Comparison of ENCODE assay signal across 27 cellular contexts in the genomic region with DNA sequence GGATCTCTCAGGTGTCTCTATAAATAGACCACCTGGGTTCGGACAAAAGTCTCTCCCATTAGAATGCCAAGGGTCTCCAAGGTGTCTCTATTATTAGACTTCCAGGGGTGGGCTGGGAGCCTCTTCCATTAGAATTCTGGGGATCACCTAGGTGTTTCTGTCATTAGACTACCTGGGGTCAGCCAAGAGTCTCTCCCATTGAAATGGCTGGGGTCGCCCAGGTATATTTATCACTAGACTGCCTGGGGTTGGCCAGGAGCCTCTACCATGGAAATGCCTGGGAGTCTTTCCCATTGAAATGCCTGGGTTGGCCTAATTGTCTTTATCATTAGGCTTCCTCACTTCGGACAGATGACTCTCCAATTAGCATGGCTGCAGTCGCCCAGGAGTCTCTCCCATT.
"Had no signal": no experiment of that assay in that cellular context is flagged by ENCODE, and none has a peak within 500 bp of the region (broad histone marks: within the 10 kb centered on the region; RNA-seq: fewer than 3 reads in every experiment).

No MANE protein-coding gene starts in this region.

- H3K4me1 ChIP-seq: ascending aorta had no signal

- H3K27ac ChIP-seq: ascending aorta, cardiac muscle cell, VCaP had no signal

- H3K27me3 ChIP-seq: ascending aorta, cardiac muscle cell had no signal

- H3K4me3 ChIP-seq: ascending aorta, cardiac muscle cell had no signal

- DNase-seq: activated B cell treated with CpG ODN at 0.5 μM for 24 hours; activated CD4-positive, alpha-beta memory T cell treated with anti-CD3 and anti-CD28 coated beads for 36 hours; activated CD4-positive, alpha-beta T cell treated with anti-CD3 and anti-CD28 coated beads for 4 hours; activated CD4-positive, alpha-beta T cell treated with anti-CD3 and anti-CD28 coated beads, Interleukin-2, amount 10 ng/mL, durations not matched to agents 24 days and 14 days; activated CD4-positive, alpha-beta T cell treated with anti-CD3 and anti-CD28 coated beads, Interleukin-2, amount 50 U/mL, for 1 hour; activated CD4-positive, alpha-beta T cell treated with anti-CD3 and anti-CD28 coated beads, Interleukin-2, amount 50 U/mL, for 4 hours; activated CD4-positive, CD25-positive, alpha-beta regulatory T cell treated with anti-CD3 and anti-CD28 coated beads, Interleukin-2, amount 50 U/mL, for 72 hours; activated CD8-positive, alpha-beta memory T cell treated with anti-CD3 and anti-CD28 coated beads, Interleukin-2, amount 50 U/mL, for 48 hours; activated CD8-positive, alpha-beta T cell treated with anti-CD3 and anti-CD28 coated beads for 36 hours; activated effector memory CD4-positive, alpha-beta T cell treated with Interleukin-2 at 50 U/mL for 16 hours; activated gamma-delta T cell; activated naive CD4-positive, alpha-beta T cell treated with anti-CD3 and anti-CD28 coated beads, Interleukin-2, amount 10 ng/mL, durations not matched to agents 7 days and 5 days; activated naive CD4-positive, alpha-beta T cell treated with Interleukin-2 at 50 U/mL for 16 hours; activated naive CD8-positive, alpha-beta T cell treated with anti-CD3 and anti-CD28 coated beads, Interleukin-2, amount 10 ng/mL, durations not matched to agents 7 days and 5 days; activated naive CD8-positive, alpha-beta T cell treated with anti-CD3 and anti-CD28 coated beads, Interleukin-2, amount 50 U/mL, for 24 hours; activated T-cell treated with anti-CD3 and anti-CD28 coated beads, Interleukin-2, amount 50 U/mL, for 24 hours; activated T-cell treated with anti-CD3 and anti-CD28 coated beads, Interleukin-2, amount 50 U/mL, for 48 hours; amygdala; anterior cingulate cortex; caudate nucleus; SW 1271; T-helper 1 cell; T-helper 2 cell; T-helper 9 cell had no signal

- H3K36me3 ChIP-seq: ascending aorta, cardiac muscle cell had no signal
